In genomic region chr5:154840435-154841272, GRCh38 we compare ENCODE assay signal across 1 cellular context.
A peak's percentile ranks its signal among the peaks of the same experiment; 100 is the strongest.
TF ChIP-seq lines count a peak whose summit lies in the region.

No MANE protein-coding gene starts in this region.

TF ChIP-seq in K562, 482 proteins besides CTCF, POLR2A, EP300 and RAD21 (continued from another document and continues in another):
- TF ChIP-seq MITF (IDR thresholded peaks at IDR 0.05), result peak; percentile 20; the same call in 1 of the 2 replicates
- TF ChIP-seq ZNF639 (CRISPR knock-in tag; conservative IDR thresholded peaks at IDR 0.05 in 1 of 2, IDR thresholded peaks at IDR 0.05 in 1 of 2), result peak in 1 of 2 experiments; percentile 83; a peak in 1 of 4 replicates
- TF ChIP-seq ZNF395 (CRISPR knock-in tag; IDR thresholded peaks at IDR 0.05), result peak; percentile 83; the same call in 1 of the 2 replicates
- TF ChIP-seq NFIC (IDR thresholded peaks at IDR 0.05), result peak; percentile 85
- TF ChIP-seq BACH1 (tag; IDR thresholded peaks at IDR 0.05), result no peak
- TF ChIP-seq RCOR1 (IDR thresholded peaks at IDR 0.05; ENCODE audit: borderline replicate concordance in 1 of 2, low read depth in 2 of 2, low read length in 2 of 2), result peak in 1 of 2 experiments; percentile 94; a peak in 3 of 4 replicates
- TF ChIP-seq CREBBP (IDR thresholded peaks at IDR 0.05; ENCODE audit: low read depth, low read length), result no peak
- TF ChIP-seq MECOM (CRISPR knock-in tag; IDR thresholded peaks at IDR 0.05), result peak; percentile 72; the same call in 1 of the 2 replicates
- TF ChIP-seq LEF1 (IDR thresholded peaks at IDR 0.05), result peak; percentile 73
- TF ChIP-seq RAD51 (IDR thresholded peaks at IDR 0.05; ENCODE audit: borderline replicate concordance, low read depth), result no peak
- no peak for TF ChIP-seq RHOXF2B (CRISPR knock-in tag; conservative IDR thresholded peaks at IDR 0.05)
- TF ChIP-seq, protein P1, sequence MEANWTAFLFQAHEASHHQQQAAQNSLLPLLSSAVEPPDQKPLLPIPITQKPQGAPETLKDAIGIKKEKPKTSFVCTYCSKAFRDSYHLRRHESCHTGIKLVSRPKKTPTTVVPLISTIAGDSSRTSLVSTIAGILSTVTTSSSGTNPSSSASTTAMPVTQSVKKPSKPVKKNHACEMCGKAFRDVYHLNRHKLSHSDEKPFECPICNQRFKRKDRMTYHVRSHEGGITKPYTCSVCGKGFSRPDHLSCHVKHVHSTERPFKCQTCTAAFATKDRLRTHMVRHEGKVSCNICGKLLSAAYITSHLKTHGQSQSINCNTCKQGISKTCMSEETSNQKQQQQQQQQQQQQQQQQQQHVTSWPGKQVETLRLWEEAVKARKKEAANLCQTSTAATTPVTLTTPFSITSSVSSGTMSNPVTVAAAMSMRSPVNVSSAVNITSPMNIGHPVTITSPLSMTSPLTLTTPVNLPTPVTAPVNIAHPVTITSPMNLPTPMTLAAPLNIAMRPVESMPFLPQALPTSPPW (CRISPR knock-in tag; IDR thresholded peaks at IDR 0.05), result peak; percentile 69
- TF ChIP-seq ZBTB33 (CRISPR knock-in tag; IDR thresholded peaks at IDR 0.05), result peak; percentile 57; the same call in 1 of the 2 replicates
- no peak for TF ChIP-seq ASH1L (IDR thresholded peaks at IDR 0.05; ENCODE audit: borderline replicate concordance, low read depth, partially characterized antibody)
- no peak for TF ChIP-seq ZBTB26 (CRISPR knock-in tag; IDR thresholded peaks at IDR 0.05)
- peak; percentile 96 for TF ChIP-seq POLR2AphosphoS5 (IDR thresholded peaks at IDR 0.05; ENCODE audit: control insufficient read depth, insufficient read depth, low read depth, low read length)
- peak; percentile 73; the same call in 1 of the 2 replicates for TF ChIP-seq RNF2 (IDR thresholded peaks at IDR 0.05)
- TF ChIP-seq SMARCA5 (IDR thresholded peaks at IDR 0.05), result peak; percentile 81; the same call in 1 of the 2 replicates
- no peak for TF ChIP-seq ZBTB1 (CRISPR knock-in tag; IDR thresholded peaks at IDR 0.05; ENCODE audit: borderline replicate concordance, low read depth)
- TF ChIP-seq LCOR (CRISPR knock-in tag; IDR thresholded peaks at IDR 0.05), result peak; percentile 80; the same call in 1 of the 2 replicates
- TF ChIP-seq CTBP1 (IDR thresholded peaks at IDR 0.05; ENCODE audit: borderline replicate concordance), result peak; percentile 90
- no peak for TF ChIP-seq PHB (CRISPR knock-in tag; IDR thresholded peaks at IDR 0.05)
- TF ChIP-seq, protein P2, sequence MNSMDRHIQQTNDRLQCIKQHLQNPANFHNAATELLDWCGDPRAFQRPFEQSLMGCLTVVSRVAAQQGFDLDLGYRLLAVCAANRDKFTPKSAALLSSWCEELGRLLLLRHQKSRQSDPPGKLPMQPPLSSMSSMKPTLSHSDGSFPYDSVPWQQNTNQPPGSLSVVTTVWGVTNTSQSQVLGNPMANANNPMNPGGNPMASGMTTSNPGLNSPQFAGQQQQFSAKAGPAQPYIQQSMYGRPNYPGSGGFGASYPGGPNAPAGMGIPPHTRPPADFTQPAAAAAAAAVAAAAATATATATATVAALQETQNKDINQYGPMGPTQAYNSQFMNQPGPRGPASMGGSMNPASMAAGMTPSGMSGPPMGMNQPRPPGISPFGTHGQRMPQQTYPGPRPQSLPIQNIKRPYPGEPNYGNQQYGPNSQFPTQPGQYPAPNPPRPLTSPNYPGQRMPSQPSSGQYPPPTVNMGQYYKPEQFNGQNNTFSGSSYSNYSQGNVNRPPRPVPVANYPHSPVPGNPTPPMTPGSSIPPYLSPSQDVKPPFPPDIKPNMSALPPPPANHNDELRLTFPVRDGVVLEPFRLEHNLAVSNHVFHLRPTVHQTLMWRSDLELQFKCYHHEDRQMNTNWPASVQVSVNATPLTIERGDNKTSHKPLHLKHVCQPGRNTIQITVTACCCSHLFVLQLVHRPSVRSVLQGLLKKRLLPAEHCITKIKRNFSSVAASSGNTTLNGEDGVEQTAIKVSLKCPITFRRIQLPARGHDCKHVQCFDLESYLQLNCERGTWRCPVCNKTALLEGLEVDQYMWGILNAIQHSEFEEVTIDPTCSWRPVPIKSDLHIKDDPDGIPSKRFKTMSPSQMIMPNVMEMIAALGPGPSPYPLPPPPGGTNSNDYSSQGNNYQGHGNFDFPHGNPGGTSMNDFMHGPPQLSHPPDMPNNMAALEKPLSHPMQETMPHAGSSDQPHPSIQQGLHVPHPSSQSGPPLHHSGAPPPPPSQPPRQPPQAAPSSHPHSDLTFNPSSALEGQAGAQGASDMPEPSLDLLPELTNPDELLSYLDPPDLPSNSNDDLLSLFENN (IDR thresholded peaks at IDR 0.05; ENCODE audit: low read depth in 2 of 2, low read length in 2 of 2), result peak in 1 of 2 experiments; percentile 78; a peak in 2 of 4 replicates
- TF ChIP-seq PPARD (CRISPR knock-in tag; IDR thresholded peaks at IDR 0.05), result no peak
- TF ChIP-seq NR4A1 (CRISPR knock-in tag; IDR thresholded peaks at IDR 0.05), result no peak
- TF ChIP-seq NR4A1 (tag; IDR thresholded peaks at IDR 0.05), result 0 out of 2 replicates have a peak, but pooled peaks have one; percentile 40
- TF ChIP-seq DPF2 (IDR thresholded peaks at IDR 0.05), result peak; percentile 97
- TF ChIP-seq, protein P3, sequence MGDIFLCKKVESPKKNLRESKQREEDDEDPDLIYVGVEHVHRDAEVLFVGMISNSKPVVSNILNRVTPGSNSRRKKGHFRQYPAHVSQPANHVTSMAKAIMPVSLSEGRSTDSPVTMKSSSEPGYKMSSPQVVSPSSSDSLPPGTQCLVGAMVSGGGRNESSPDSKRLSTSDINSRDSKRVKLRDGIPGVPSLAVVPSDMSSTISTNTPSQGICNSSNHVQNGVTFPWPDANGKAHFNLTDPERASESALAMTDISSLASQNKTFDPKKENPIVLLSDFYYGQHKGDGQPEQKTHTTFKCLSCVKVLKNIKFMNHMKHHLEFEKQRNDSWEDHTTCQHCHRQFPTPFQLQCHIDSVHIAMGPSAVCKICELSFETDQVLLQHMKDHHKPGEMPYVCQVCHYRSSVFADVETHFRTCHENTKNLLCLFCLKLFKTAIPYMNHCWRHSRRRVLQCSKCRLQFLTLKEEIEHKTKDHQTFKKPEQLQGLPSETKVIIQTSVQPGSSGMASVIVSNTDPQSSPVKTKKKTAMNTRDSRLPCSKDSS (IDR thresholded peaks at IDR 0.05; ENCODE audit: low read depth, partially characterized antibody), result no peak
- TF ChIP-seq, protein P4, sequence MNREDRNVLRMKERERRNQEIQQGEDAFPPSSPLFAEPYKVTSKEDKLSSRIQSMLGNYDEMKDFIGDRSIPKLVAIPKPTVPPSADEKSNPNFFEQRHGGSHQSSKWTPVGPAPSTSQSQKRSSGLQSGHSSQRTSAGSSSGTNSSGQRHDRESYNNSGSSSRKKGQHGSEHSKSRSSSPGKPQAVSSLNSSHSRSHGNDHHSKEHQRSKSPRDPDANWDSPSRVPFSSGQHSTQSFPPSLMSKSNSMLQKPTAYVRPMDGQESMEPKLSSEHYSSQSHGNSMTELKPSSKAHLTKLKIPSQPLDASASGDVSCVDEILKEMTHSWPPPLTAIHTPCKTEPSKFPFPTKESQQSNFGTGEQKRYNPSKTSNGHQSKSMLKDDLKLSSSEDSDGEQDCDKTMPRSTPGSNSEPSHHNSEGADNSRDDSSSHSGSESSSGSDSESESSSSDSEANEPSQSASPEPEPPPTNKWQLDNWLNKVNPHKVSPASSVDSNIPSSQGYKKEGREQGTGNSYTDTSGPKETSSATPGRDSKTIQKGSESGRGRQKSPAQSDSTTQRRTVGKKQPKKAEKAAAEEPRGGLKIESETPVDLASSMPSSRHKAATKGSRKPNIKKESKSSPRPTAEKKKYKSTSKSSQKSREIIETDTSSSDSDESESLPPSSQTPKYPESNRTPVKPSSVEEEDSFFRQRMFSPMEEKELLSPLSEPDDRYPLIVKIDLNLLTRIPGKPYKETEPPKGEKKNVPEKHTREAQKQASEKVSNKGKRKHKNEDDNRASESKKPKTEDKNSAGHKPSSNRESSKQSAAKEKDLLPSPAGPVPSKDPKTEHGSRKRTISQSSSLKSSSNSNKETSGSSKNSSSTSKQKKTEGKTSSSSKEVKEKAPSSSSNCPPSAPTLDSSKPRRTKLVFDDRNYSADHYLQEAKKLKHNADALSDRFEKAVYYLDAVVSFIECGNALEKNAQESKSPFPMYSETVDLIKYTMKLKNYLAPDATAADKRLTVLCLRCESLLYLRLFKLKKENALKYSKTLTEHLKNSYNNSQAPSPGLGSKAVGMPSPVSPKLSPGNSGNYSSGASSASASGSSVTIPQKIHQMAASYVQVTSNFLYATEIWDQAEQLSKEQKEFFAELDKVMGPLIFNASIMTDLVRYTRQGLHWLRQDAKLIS (CRISPR knock-in tag; IDR thresholded peaks at IDR 0.05), result no peak
- TF ChIP-seq PHB2 (IDR thresholded peaks at IDR 0.05; ENCODE audit: low read depth), result peak; percentile 67; the same call in 1 of the 2 replicates
- peak; percentile 51 for TF ChIP-seq HDAC3 (IDR thresholded peaks at IDR 0.05; ENCODE audit: borderline replicate concordance, partially characterized antibody)
- TF ChIP-seq NBN (IDR thresholded peaks at IDR 0.05; ENCODE audit: low read depth), result peak; percentile 89
- TF ChIP-seq TAL1 (IDR thresholded peaks at IDR 0.05), result peak; percentile 91
- TF ChIP-seq ELF4 (CRISPR knock-in tag; IDR thresholded peaks at IDR 0.05), result no peak
- TF ChIP-seq ZNF282 (CRISPR knock-in tag; IDR thresholded peaks at IDR 0.05), result no peak
- TF ChIP-seq FOXA3 (CRISPR knock-in tag; conservative IDR thresholded peaks at IDR 0.05 in 1 of 2, IDR thresholded peaks at IDR 0.05 in 1 of 2), result 0 out of 4 replicates have a peak, but pooled peaks of 1 of the 2 experiments have one; percentile 6
- no peak for TF ChIP-seq TARDBP (IDR thresholded peaks at IDR 0.05)
- no peak for TF ChIP-seq CEBPG (CRISPR knock-in tag; IDR thresholded peaks at IDR 0.05)
- TF ChIP-seq CEBPG (tag; conservative IDR thresholded peaks at IDR 0.05 in 1 of 2, IDR thresholded peaks at IDR 0.05 in 1 of 2), result no peak
- TF ChIP-seq GATAD2B (IDR thresholded peaks at IDR 0.05; ENCODE audit: borderline replicate concordance), result peak; percentile 75; the same call in 1 of the 2 replicates
- TF ChIP-seq EP400 (IDR thresholded peaks at IDR 0.05), result peak; percentile 30
- TF ChIP-seq BRD4 (IDR thresholded peaks at IDR 0.05), result no peak
- TF ChIP-seq TBL1XR1 (IDR thresholded peaks at IDR 0.05; ENCODE audit: low read length in 2 of 2), result peak in 1 of 2 experiments; percentile 70; a peak in 3 of 4 replicates
